12 cellular contexts compared by ENCODE assay signal in genomic region chr17:75228305-75228704, GRCh38. TPM values are rescaled to one million over a fixed set of nuclear protein-coding genes. Genes with fewer than 3 reads are reported as not detected.
A peak's percentile ranks its signal among the peaks of the same experiment; 100 is the strongest.
DNase-seq lines count a peak whose midpoint lies in the region; ATAC-seq, FAIRE-seq and TF ChIP-seq lines count a peak whose summit lies in the region.
"Had no signal": no experiment of that assay in that cellular context is flagged by ENCODE, and none has a peak within 500 bp of the region (broad histone marks: within the 10 kb centered on the region; RNA-seq: fewer than 3 reads in every experiment).

No MANE protein-coding gene starts in this region.

- H3K4me1 ChIP-seq in HepG2 (ENCODE audit: insufficient read depth, low read length) (no peaks in the 10 kb centered on the region), upper lobe of right lung (peaks cover 9% of the 10 kb centered on the region), SJCRH30 (no peaks in the 10 kb centered on the region)
- H3K4me1 ChIP-seq: A549 had no signal

- TF ChIP-seq POLR2A in HepG2 (IDR thresholded peaks at IDR 0.05; ENCODE audit: insufficient read depth in 1 of 2, low read depth in 2 of 2, low read length in 2 of 2): no peak

- peak overlapping the region; percentile 37 to 83 for H3K27ac Mint-ChIP-seq in activated naive CD4-positive, alpha-beta T cell treated with anti-CD3 and anti-CD28 coated beads, Interleukin-2, amount 50 U/mL, for 72 hours
- H3K27ac Mint-ChIP-seq in activated naive CD4-positive, alpha-beta T cell treated with anti-CD3 and anti-CD28 coated beads for 36 hours: no peak overlapping the region
- H3K27ac Mint-ChIP-seq: activated CD8-positive, alpha-beta T cell treated with anti-CD3 and anti-CD28 coated beads, Interleukin-2, amount 10 ng/mL, durations not matched to agents 7 days and 5 days had no signal

- no peak for FAIRE-seq in HepG2 (lab: Jason Lieb, UNC)
- FAIRE-seq: A549, G401.6 had no signal

- peaks cover 8% of the 10 kb centered on the region for H3K4me1 Mint-ChIP-seq in activated naive CD4-positive, alpha-beta T cell treated with anti-CD3 and anti-CD28 coated beads for 36 hours (ENCODE audit: low read depth)

- intact Hi-C loops in activated naive CD4-positive, alpha-beta T cell treated with anti-CD3 and anti-CD28 coated beads for 36 hours (cut with micrococcal nuclease): no loop called here
- intact Hi-C loops in HepG2 (cut with micrococcal nuclease; ENCODE audit: unreplicated experiment): no loop called here
- intact Hi-C loops in upper lobe of right lung (cut with DNase I): no loop called here

- H3K9me3 Mint-ChIP-seq in activated naive CD4-positive, alpha-beta T cell treated with anti-CD3 and anti-CD28 coated beads, Interleukin-2, amount 50 U/mL, for 72 hours: no peaks in the 10 kb centered on the region
- no peaks in the 10 kb centered on the region for H3K9me3 Mint-ChIP-seq in activated naive CD4-positive, alpha-beta T cell treated with anti-CD3 and anti-CD28 coated beads for 36 hours
- H3K9me3 Mint-ChIP-seq: type B pancreatic cell had no signal

- BruUV-seq in HepG2 (replicated peaks; lab: Mats Ljungman, UMichigan): TSS peak; percentile 27

- H3K27me3 ChIP-seq in HepG2 (ENCODE audit: control insufficient read depth in 1 of 2, insufficient read depth in 2 of 2, low read length in 2 of 2) (no peaks in the 10 kb centered on the region), upper lobe of right lung (no peaks in the 10 kb centered on the region), SJCRH30 (no peaks in the 10 kb centered on the region)

- H3K36me3 Mint-ChIP-seq in activated naive CD4-positive, alpha-beta T cell treated with anti-CD3 and anti-CD28 coated beads, Interleukin-2, amount 50 U/mL, for 72 hours: peaks cover 0 to 12% of the 10 kb centered on the region in 2 donors
- H3K36me3 Mint-ChIP-seq in activated naive CD4-positive, alpha-beta T cell treated with anti-CD3 and anti-CD28 coated beads for 36 hours (ENCODE audit: low read depth): peaks cover 37% of the 10 kb centered on the region

- H3K9ac ChIP-seq in HepG2 (ENCODE audit: insufficient read depth, low read depth, low read length): no peak overlapping the region

- H3K79me2 ChIP-seq in HepG2 (ENCODE audit: insufficient read depth, low read length): no peaks in the 10 kb centered on the region

- H3K36me3 ChIP-seq in HepG2 (replicated peaks in 1 of 2; ENCODE audit: control insufficient read depth in 1 of 2, insufficient read depth in 2 of 2, low read length in 2 of 2) (peaks cover 57 to 79% of the 10 kb centered on the region in 2 experiments), upper lobe of right lung (peaks cover 68% of the 10 kb centered on the region), SJCRH30 (peaks cover 78% of the 10 kb centered on the region)

- H3K9me3 ChIP-seq in HepG2 (ENCODE audit: low read length) (no peaks in the 10 kb centered on the region), upper lobe of right lung (no peaks in the 10 kb centered on the region), SJCRH30 (replicated peaks) (no peaks in the 10 kb centered on the region)
- H3K9me3 ChIP-seq: A549 had no signal

- no peak overlapping the region for H3K4me3 ChIP-seq in HepG2 (replicated peaks in 1 of 3; ENCODE audit: insufficient read depth in 1 of 3, low read depth in 2 of 3, low read length in 3 of 3)
- no peak overlapping the region for H3K4me3 ChIP-seq in upper lobe of right lung
- H3K4me3 ChIP-seq in SJCRH30: no peak overlapping the region
- H3K4me3 ChIP-seq: A549 had no signal

- CTCF ChIA-PET in activated naive CD4-positive, alpha-beta T cell treated with anti-CD3 and anti-CD28 coated beads for 36 hours (lab: Charles Lee): interaction anchor here (0.8 to 4.2 kb wide), 3 partner anchors 12 to 23 kb away, joined by 4 to 36 read pairs (median 5); partner anchors contain the start of gene NUP85
- CTCF ChIA-PET in HepG2 (lab: Yijun Ruan, JAX; ENCODE audit: low intra/inter-chr PET ratio, low total read pairs): no interaction called here

- 98% methylated on average over 2 of the region's 2 CpGs for whole genome bisulfite sequencing in HepG2 (ENCODE audit: low lambda C conversion rate)

- DNase-seq in activated naive CD4-positive, alpha-beta T cell treated with anti-CD3 and anti-CD28 coated beads, Interleukin-2, amount 50 U/mL, for 72 hours (ENCODE audit: low spot score in 2 of 2): no peak
- DNase-seq in activated naive CD4-positive, alpha-beta T cell treated with anti-CD3 and anti-CD28 coated beads for 36 hours: no peak
- DNase-seq in HepG2 (ENCODE audit: low spot score) (no peak), upper lobe of right lung (peak; percentile 68), NCI-H226 (no peak), SJCRH30 (no peak)
- DNase-seq: activated CD8-positive, alpha-beta T cell treated with anti-CD3 and anti-CD28 coated beads, Interleukin-2, amount 10 ng/mL, durations not matched to agents 7 days and 5 days; foreskin fibroblast; NCI-H2171 had no signal

- POLR2A ChIA-PET in HepG2 (lab: Yijun Ruan, JAX): no interaction called here

- in situ Hi-C loops in HepG2 (cut with HindIII; ENCODE audit: extremely low pct_ligation_motif_present, low pct_unique_long_range_greater_than_20kb): no loop called here

- TF ChIP-seq CTCF in HepG2 (CRISPR knock-in tag; IDR thresholded peaks at IDR 0.05) (no peak), upper lobe of right lung (IDR thresholded peaks at IDR 0.05) (no peak)

- no peak overlapping the region for H2AFZ ChIP-seq in HepG2 (ENCODE audit: low read length)

- no peak for TF ChIP-seq RAD21 in HepG2 (CRISPR knock-in tag; IDR thresholded peaks at IDR 0.05)

- H3K27ac ChIP-seq in HepG2 (ENCODE audit: extremely low read length, insufficient read depth, low read length) (no peak overlapping the region), upper lobe of right lung (peak overlapping the region; percentile 73), SJCRH30 (no peak overlapping the region)
- H3K27ac ChIP-seq: A549 had no signal

- H4K20me1 ChIP-seq in HepG2 (ENCODE audit: insufficient read depth, low read length): no peaks in the 10 kb centered on the region

- no peak overlapping the region for H3K4me2 ChIP-seq in HepG2 (ENCODE audit: low read depth, low read length)
- H3K4me2 ChIP-seq: A549 had no signal

- H3K4me3 Mint-ChIP-seq in activated naive CD4-positive, alpha-beta T cell treated with anti-CD3 and anti-CD28 coated beads for 36 hours: no peak overlapping the region
- H3K4me3 Mint-ChIP-seq: activated CD8-positive, alpha-beta T cell treated with anti-CD3 and anti-CD28 coated beads, Interleukin-2, amount 10 ng/mL, durations not matched to agents 7 days and 5 days; type B pancreatic cell had no signal

- ATAC-seq in activated naive CD4-positive, alpha-beta T cell treated with anti-CD3 and anti-CD28 coated beads, Interleukin-2, amount 50 U/mL, for 72 hours: no peak
- ATAC-seq in HepG2 (no peak), upper lobe of right lung (peak; percentile 87)
- ATAC-seq: A549; activated CD8-positive, alpha-beta T cell treated with anti-CD3 and anti-CD28 coated beads, Interleukin-2, amount 10 ng/mL, durations not matched to agents 7 days and 5 days had no signal

- no peak for TF ChIP-seq EP300 in HepG2 (IDR thresholded peaks at IDR 0.05; ENCODE audit: low read depth in 2 of 2, low read length in 2 of 2)
- no peak for TF ChIP-seq EP300 in HepG2 (CRISPR knock-in tag; IDR thresholded peaks at IDR 0.05; ENCODE audit: borderline replicate concordance)

- H3K27me3 Mint-ChIP-seq in activated naive CD4-positive, alpha-beta T cell treated with anti-CD3 and anti-CD28 coated beads for 36 hours (ENCODE audit: low read depth): no peaks in the 10 kb centered on the region
- H3K27me3 Mint-ChIP-seq: type B pancreatic cell had no signal

RNA-seq across cellular contexts. Expression of gene NUP85, which starts 22.8 kb away (rescaled TPM):
- 100 to 1,000 TPM; 108 to 146 TPM for total RNA-seq in activated naive CD4-positive, alpha-beta T cell treated with anti-CD3 and anti-CD28 coated beads, Interleukin-2, amount 50 U/mL, for 72 hours
- total RNA-seq in activated naive CD4-positive, alpha-beta T cell treated with anti-CD3 and anti-CD28 coated beads for 36 hours: 100 to 1,000 TPM; 112 to 116 TPM
- total RNA-seq in HepG2 (2016; rRNA removed; fragmentation: Illumina TruSeq; extraction: Trizol) (122 and 124 TPM in 2 replicates), upper lobe of right lung (63.7 TPM)
- total RNA-seq in HepG2 (2016; cell fraction: cytosol; rRNA removed; fragmentation: Illumina TruSeq; extraction: Trizol; ENCODE audit: low read depth): 32.8 and 35.7 TPM in 2 replicates
- 119 and 122 TPM in 2 replicates for total RNA-seq in HepG2 (2016; cell fraction: insoluble cytoplasmic fraction; rRNA removed; fragmentation: Illumina TruSeq; extraction: Trizol)
- total RNA-seq in HepG2 (2016; cell fraction: membrane; rRNA removed; fragmentation: Illumina TruSeq; extraction: Trizol): 28.2 and 37.8 TPM in 2 replicates
- 112 and 113 TPM in 2 replicates for total RNA-seq in HepG2 (2016; cell fraction: nucleus; rRNA removed; fragmentation: Illumina TruSeq; extraction: Trizol)
- polyA plus RNA-seq in HepG2 (2011; rRNA removed): 79.4 and 89.1 TPM in 2 replicates
- polyA plus RNA-seq in HepG2 (2011; cell fraction: cytosol; rRNA removed): 64.8 and 78.3 TPM in 2 replicates
- 303 and 416 TPM in 2 replicates for polyA plus RNA-seq in HepG2 (2011; cell fraction: nucleus; rRNA removed)
- polyA plus RNA-seq in HepG2 (2012): 34.4 and 62.5 TPM in 2 replicates
- polyA plus RNA-seq in HepG2 (2016; cell fraction: cytosol; fragmentation: Illumina TruSeq; extraction: Trizol; ENCODE audit: low read depth): 17.2 and 18.1 TPM in 2 replicates
- 81.2 and 85.9 TPM in 2 replicates for polyA plus RNA-seq in HepG2 (2016; cell fraction: insoluble cytoplasmic fraction; fragmentation: Illumina TruSeq; extraction: Trizol; ENCODE audit: low read depth)
- 16.9 and 17.7 TPM in 2 replicates for polyA plus RNA-seq in HepG2 (2016; cell fraction: membrane; fragmentation: Illumina TruSeq; extraction: Trizol; ENCODE audit: low read depth)
- polyA plus RNA-seq in HepG2 (2016; cell fraction: nucleus; fragmentation: Illumina TruSeq; extraction: Trizol; ENCODE audit: insufficient read depth, low read depth): 226 and 250 TPM in 2 replicates
- polyA minus RNA-seq in HepG2 (2011; rRNA and poly(A)+ RNA removed; ENCODE audit: low replicate concordance): 91.6 and 267 TPM in 2 replicates
- 23.6 and 24.5 TPM in 2 replicates for polyA minus RNA-seq in HepG2 (2011; cell fraction: cytosol; rRNA and poly(A)+ RNA removed)
- polyA minus RNA-seq in HepG2 (2011; cell fraction: nucleus; rRNA and poly(A)+ RNA removed): 69.2 and 70.3 TPM in 2 replicates
- 95.4 and 103 TPM in 2 replicates for total RNA-seq in SJCRH30 (2014; rRNA removed; shearing (Covaris generic))

RNA-seq across cellular contexts. Expression of gene GGA3, which starts 33.1 kb away (rescaled TPM):
- 10 to 100 TPM; 74.9 to 79.0 TPM for total RNA-seq in activated naive CD4-positive, alpha-beta T cell treated with anti-CD3 and anti-CD28 coated beads, Interleukin-2, amount 50 U/mL, for 72 hours
- 10 to 100 TPM; 65.7 to 66.1 TPM for total RNA-seq in activated naive CD4-positive, alpha-beta T cell treated with anti-CD3 and anti-CD28 coated beads for 36 hours
- total RNA-seq in HepG2 (2016; rRNA removed; fragmentation: Illumina TruSeq; extraction: Trizol): 20.9 and 28.4 TPM in 2 replicates
- 27.6 and 36.0 TPM in 2 replicates for total RNA-seq in HepG2 (2016; cell fraction: cytosol; rRNA removed; fragmentation: Illumina TruSeq; extraction: Trizol; ENCODE audit: low read depth)
- total RNA-seq in HepG2 (2016; cell fraction: insoluble cytoplasmic fraction; rRNA removed; fragmentation: Illumina TruSeq; extraction: Trizol): 19.3 and 27.1 TPM in 2 replicates
- total RNA-seq in HepG2 (2016; cell fraction: membrane; rRNA removed; fragmentation: Illumina TruSeq; extraction: Trizol): 16.9 and 18.9 TPM in 2 replicates
- total RNA-seq in HepG2 (2016; cell fraction: nucleus; rRNA removed; fragmentation: Illumina TruSeq; extraction: Trizol): 36.9 and 38.2 TPM in 2 replicates
- polyA plus RNA-seq in HepG2 (2011; rRNA removed): 43.7 and 50.1 TPM in 2 replicates
- polyA plus RNA-seq in HepG2 (2011; cell fraction: cytosol; rRNA removed): 13.5 and 14.0 TPM in 2 replicates
- polyA plus RNA-seq in HepG2 (2011; cell fraction: nucleus; rRNA removed): 250 and 284 TPM in 2 replicates
- 35.6 and 46.6 TPM in 2 replicates for polyA plus RNA-seq in HepG2 (2012)
- polyA plus RNA-seq in HepG2 (2016; cell fraction: cytosol; fragmentation: Illumina TruSeq; extraction: Trizol; ENCODE audit: low read depth): 2.6 and 2.9 TPM in 2 replicates
- polyA plus RNA-seq in HepG2 (2016; cell fraction: insoluble cytoplasmic fraction; fragmentation: Illumina TruSeq; extraction: Trizol; ENCODE audit: low read depth): 14.5 and 18.7 TPM in 2 replicates
- 7.5 and 8.4 TPM in 2 replicates for polyA plus RNA-seq in HepG2 (2016; cell fraction: membrane; fragmentation: Illumina TruSeq; extraction: Trizol; ENCODE audit: low read depth)
- polyA plus RNA-seq in HepG2 (2016; cell fraction: nucleus; fragmentation: Illumina TruSeq; extraction: Trizol; ENCODE audit: insufficient read depth, low read depth): 131 and 138 TPM in 2 replicates
- polyA minus RNA-seq in HepG2 (2011; rRNA and poly(A)+ RNA removed; ENCODE audit: low replicate concordance): 45.8 and 47.5 TPM in 2 replicates
- polyA minus RNA-seq in HepG2 (2011; cell fraction: cytosol; rRNA and poly(A)+ RNA removed): 11.4 and 16.5 TPM in 2 replicates
- polyA minus RNA-seq in HepG2 (2011; cell fraction: nucleus; rRNA and poly(A)+ RNA removed): 60.0 and 81.4 TPM in 2 replicates
- 52.7 TPM for total RNA-seq in upper lobe of right lung
- total RNA-seq in SJCRH30 (2014; rRNA removed; shearing (Covaris generic)): 21.8 and 26.6 TPM in 2 replicates

RNA-seq across cellular contexts. Expression of gene MRPS7, which starts 33.4 kb away (rescaled TPM):
- 10 to 100 TPM; 72.3 to 80.5 TPM for total RNA-seq in activated naive CD4-positive, alpha-beta T cell treated with anti-CD3 and anti-CD28 coated beads, Interleukin-2, amount 50 U/mL, for 72 hours
- total RNA-seq in activated naive CD4-positive, alpha-beta T cell treated with anti-CD3 and anti-CD28 coated beads for 36 hours: 10 to 100 TPM; 73.3 to 78.3 TPM
- total RNA-seq in HepG2 (2016; rRNA removed; fragmentation: Illumina TruSeq; extraction: Trizol): 162 and 184 TPM in 2 replicates
- 134 and 137 TPM in 2 replicates for total RNA-seq in HepG2 (2016; cell fraction: cytosol; rRNA removed; fragmentation: Illumina TruSeq; extraction: Trizol; ENCODE audit: low read depth)
- total RNA-seq in HepG2 (2016; cell fraction: insoluble cytoplasmic fraction; rRNA removed; fragmentation: Illumina TruSeq; extraction: Trizol): 167 and 201 TPM in 2 replicates
- total RNA-seq in HepG2 (2016; cell fraction: membrane; rRNA removed; fragmentation: Illumina TruSeq; extraction: Trizol): 80.5 and 88.4 TPM in 2 replicates
- 68.8 and 73.8 TPM in 2 replicates for total RNA-seq in HepG2 (2016; cell fraction: nucleus; rRNA removed; fragmentation: Illumina TruSeq; extraction: Trizol)
- polyA plus RNA-seq in HepG2 (2011; rRNA removed): 94.2 and 97.0 TPM in 2 replicates
- polyA plus RNA-seq in HepG2 (2011; cell fraction: cytosol; rRNA removed): 87.2 and 95.5 TPM in 2 replicates
- 63.3 and 73.0 TPM in 2 replicates for polyA plus RNA-seq in HepG2 (2011; cell fraction: nucleus; rRNA removed)
- 72.9 and 76.0 TPM in 2 replicates for polyA plus RNA-seq in HepG2 (2012)
- 45.6 and 49.3 TPM in 2 replicates for polyA plus RNA-seq in HepG2 (2016; cell fraction: cytosol; fragmentation: Illumina TruSeq; extraction: Trizol; ENCODE audit: low read depth)
- polyA plus RNA-seq in HepG2 (2016; cell fraction: insoluble cytoplasmic fraction; fragmentation: Illumina TruSeq; extraction: Trizol; ENCODE audit: low read depth): 166 and 186 TPM in 2 replicates
- 55.3 and 55.7 TPM in 2 replicates for polyA plus RNA-seq in HepG2 (2016; cell fraction: membrane; fragmentation: Illumina TruSeq; extraction: Trizol; ENCODE audit: low read depth)
- polyA plus RNA-seq in HepG2 (2016; cell fraction: nucleus; fragmentation: Illumina TruSeq; extraction: Trizol; ENCODE audit: insufficient read depth, low read depth): 89.9 and 111 TPM in 2 replicates
- polyA minus RNA-seq in HepG2 (2011; rRNA and poly(A)+ RNA removed; ENCODE audit: low replicate concordance): 59.7 and 76.4 TPM in 2 replicates
- polyA minus RNA-seq in HepG2 (2011; cell fraction: cytosol; rRNA and poly(A)+ RNA removed): 39.8 and 44.1 TPM in 2 replicates
- polyA minus RNA-seq in HepG2 (2011; cell fraction: nucleus; rRNA and poly(A)+ RNA removed): 72.5 and 79.3 TPM in 2 replicates
- total RNA-seq in upper lobe of right lung: 34.7 TPM
- 123 and 142 TPM in 2 replicates for total RNA-seq in SJCRH30 (2014; rRNA removed; shearing (Covaris generic))

RNA-seq across cellular contexts. Expression of gene MIF4GD, which starts 42.7 kb away (rescaled TPM):
- 10 to 100 TPM; 33.4 to 37.8 TPM for total RNA-seq in activated naive CD4-positive, alpha-beta T cell treated with anti-CD3 and anti-CD28 coated beads, Interleukin-2, amount 50 U/mL, for 72 hours
- total RNA-seq in activated naive CD4-positive, alpha-beta T cell treated with anti-CD3 and anti-CD28 coated beads for 36 hours: 10 to 100 TPM; 43.4 to 45.3 TPM
- total RNA-seq in HepG2 (2016; rRNA removed; fragmentation: Illumina TruSeq; extraction: Trizol) (12.4 and 14.0 TPM in 2 replicates), upper lobe of right lung (25.7 TPM)
- 14.9 and 19.4 TPM in 2 replicates for total RNA-seq in HepG2 (2016; cell fraction: cytosol; rRNA removed; fragmentation: Illumina TruSeq; extraction: Trizol; ENCODE audit: low read depth)
- total RNA-seq in HepG2 (2016; cell fraction: insoluble cytoplasmic fraction; rRNA removed; fragmentation: Illumina TruSeq; extraction: Trizol): 12.4 and 12.8 TPM in 2 replicates
- 20.2 and 27.4 TPM in 2 replicates for total RNA-seq in HepG2 (2016; cell fraction: membrane; rRNA removed; fragmentation: Illumina TruSeq; extraction: Trizol)
- total RNA-seq in HepG2 (2016; cell fraction: nucleus; rRNA removed; fragmentation: Illumina TruSeq; extraction: Trizol): 7.5 and 8.5 TPM in 2 replicates
- polyA plus RNA-seq in HepG2 (2011; rRNA removed): 28.0 and 28.5 TPM in 2 replicates
- polyA plus RNA-seq in HepG2 (2011; cell fraction: cytosol; rRNA removed): 30.7 and 36.9 TPM in 2 replicates
- 22.5 and 28.6 TPM in 2 replicates for polyA plus RNA-seq in HepG2 (2011; cell fraction: nucleus; rRNA removed)
- polyA plus RNA-seq in HepG2 (2012): 16.1 and 23.1 TPM in 2 replicates
- polyA plus RNA-seq in HepG2 (2016; cell fraction: cytosol; fragmentation: Illumina TruSeq; extraction: Trizol; ENCODE audit: low read depth): 24.3 and 26.9 TPM in 2 replicates
- polyA plus RNA-seq in HepG2 (2016; cell fraction: insoluble cytoplasmic fraction; fragmentation: Illumina TruSeq; extraction: Trizol; ENCODE audit: low read depth): 14.3 and 16.3 TPM in 2 replicates
- 22.6 and 27.4 TPM in 2 replicates for polyA plus RNA-seq in HepG2 (2016; cell fraction: membrane; fragmentation: Illumina TruSeq; extraction: Trizol; ENCODE audit: low read depth)
- polyA plus RNA-seq in HepG2 (2016; cell fraction: nucleus; fragmentation: Illumina TruSeq; extraction: Trizol; ENCODE audit: insufficient read depth, low read depth): 16.3 and 18.0 TPM in 2 replicates
- polyA minus RNA-seq in HepG2 (2011; rRNA and poly(A)+ RNA removed; ENCODE audit: low replicate concordance): 36.9 and 56.1 TPM in 2 replicates
- 8.3 and 10.2 TPM in 2 replicates for polyA minus RNA-seq in HepG2 (2011; cell fraction: cytosol; rRNA and poly(A)+ RNA removed)
- 6.3 and 6.7 TPM in 2 replicates for polyA minus RNA-seq in HepG2 (2011; cell fraction: nucleus; rRNA and poly(A)+ RNA removed)
- 4.4 and 5.2 TPM in 2 replicates for total RNA-seq in SJCRH30 (2014; rRNA removed; shearing (Covaris generic))

RNA-seq across cellular contexts. Expression of gene SUMO2, which starts 45.5 kb away (rescaled TPM):
- total RNA-seq in activated naive CD4-positive, alpha-beta T cell treated with anti-CD3 and anti-CD28 coated beads, Interleukin-2, amount 50 U/mL, for 72 hours: 100 to 1,000 TPM; 557 to 621 TPM
- 100 to 1,000 TPM; 633 to 688 TPM for total RNA-seq in activated naive CD4-positive, alpha-beta T cell treated with anti-CD3 and anti-CD28 coated beads for 36 hours
- total RNA-seq in HepG2 (2016; rRNA removed; fragmentation: Illumina TruSeq; extraction: Trizol) (553 and 842 TPM in 2 replicates), upper lobe of right lung (316 TPM)
- total RNA-seq in HepG2 (2016; cell fraction: cytosol; rRNA removed; fragmentation: Illumina TruSeq; extraction: Trizol; ENCODE audit: low read depth): 162 and 178 TPM in 2 replicates
- 553 and 885 TPM in 2 replicates for total RNA-seq in HepG2 (2016; cell fraction: insoluble cytoplasmic fraction; rRNA removed; fragmentation: Illumina TruSeq; extraction: Trizol)
- 469 and 483 TPM in 2 replicates for total RNA-seq in HepG2 (2016; cell fraction: membrane; rRNA removed; fragmentation: Illumina TruSeq; extraction: Trizol)
- 195 and 213 TPM in 2 replicates for total RNA-seq in HepG2 (2016; cell fraction: nucleus; rRNA removed; fragmentation: Illumina TruSeq; extraction: Trizol)
- polyA plus RNA-seq in HepG2 (2011; rRNA removed): 252 and 337 TPM in 2 replicates
- polyA plus RNA-seq in HepG2 (2011; cell fraction: cytosol; rRNA removed): 69.8 and 103 TPM in 2 replicates
- 25.8 and 30.1 TPM in 2 replicates for polyA plus RNA-seq in HepG2 (2011; cell fraction: nucleus; rRNA removed)
- 289 and 643 TPM in 2 replicates for polyA plus RNA-seq in HepG2 (2012)
- 377 and 391 TPM in 2 replicates for polyA plus RNA-seq in HepG2 (2016; cell fraction: cytosol; fragmentation: Illumina TruSeq; extraction: Trizol; ENCODE audit: low read depth)
- polyA plus RNA-seq in HepG2 (2016; cell fraction: insoluble cytoplasmic fraction; fragmentation: Illumina TruSeq; extraction: Trizol; ENCODE audit: low read depth): 1,249 and 1,398 TPM in 2 replicates
- polyA plus RNA-seq in HepG2 (2016; cell fraction: membrane; fragmentation: Illumina TruSeq; extraction: Trizol; ENCODE audit: low read depth): 612 and 621 TPM in 2 replicates
- polyA plus RNA-seq in HepG2 (2016; cell fraction: nucleus; fragmentation: Illumina TruSeq; extraction: Trizol; ENCODE audit: insufficient read depth, low read depth): 448 and 485 TPM in 2 replicates
- polyA minus RNA-seq in HepG2 (2011; rRNA and poly(A)+ RNA removed; ENCODE audit: low replicate concordance): 78.7 and 95.4 TPM in 2 replicates
- 255 and 261 TPM in 2 replicates for polyA minus RNA-seq in HepG2 (2011; cell fraction: cytosol; rRNA and poly(A)+ RNA removed)
- 42.5 and 63.9 TPM in 2 replicates for polyA minus RNA-seq in HepG2 (2011; cell fraction: nucleus; rRNA and poly(A)+ RNA removed)
- 433 and 472 TPM in 2 replicates for total RNA-seq in SJCRH30 (2014; rRNA removed; shearing (Covaris generic))
